15 cellular contexts compared by ENCODE assay signal in the genomic region with DNA sequence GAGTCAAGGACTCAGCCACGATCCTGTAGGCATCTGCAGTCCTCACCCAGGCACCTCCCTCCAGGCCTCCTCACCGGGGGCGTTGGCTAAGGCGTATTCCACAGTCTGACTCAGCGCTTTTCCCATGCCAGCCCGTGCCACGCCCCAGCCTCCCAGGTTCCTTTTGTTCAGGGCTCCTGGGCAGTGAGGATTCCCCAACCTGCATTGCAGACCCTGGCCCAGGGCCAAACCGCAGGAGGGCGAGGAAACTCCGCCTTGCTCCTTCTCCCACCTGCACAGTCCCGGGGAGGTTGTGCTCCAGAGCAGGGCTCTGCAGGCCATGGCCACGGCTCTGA.
DNase-seq lines count a peak whose midpoint lies in the region; ATAC-seq, FAIRE-seq and TF ChIP-seq lines count a peak whose summit lies in the region.
"Had no signal": no experiment of that assay in that cellular context is flagged by ENCODE, and none has a peak within 500 bp of the region (broad histone marks: within the 10 kb centered on the region; RNA-seq: fewer than 3 reads in every experiment).

No MANE protein-coding gene starts in this region.

- H3K9me3 ChIP-seq in body of pancreas, result no peaks in the 10 kb centered on the region
- H3K9me3 ChIP-seq in pancreas, result no peaks in the 10 kb centered on the region
- no peaks in the 10 kb centered on the region for H3K9me3 ChIP-seq in Karpas-422 (ENCODE audit: low read length)
- H3K9me3 ChIP-seq: Caco-2 had no signal

- H3K4me3 ChIP-seq in body of pancreas (no peak overlapping the region), pancreas (no peak overlapping the region), Karpas-422 (ENCODE audit: low read length) (no peak overlapping the region)
- H3K4me3 ChIP-seq: GM23248, SK-N-MC had no signal

- TF ChIP-seq CTCF in body of pancreas (IDR thresholded peaks at IDR 0.05) (no peak), pancreas (IDR thresholded peaks at IDR 0.05) (no peak)

- WGBS in body of pancreas, 2 donors, result 28 to 34% methylated on average over 12 of the region's 12 CpGs
- 14 to 39% methylated on average over 12 of the region's 12 CpGs for WGBS in pancreas, 2 donors

- no peaks in the 10 kb centered on the region for H3K79me2 ChIP-seq in Karpas-422 (ENCODE audit: low read length)

- no peak for TF ChIP-seq POLR2A in body of pancreas (IDR thresholded peaks at IDR 0.05)

- H3K4me1 ChIP-seq in body of pancreas (peaks cover 9% of the 10 kb centered on the region), pancreas (peaks cover 0 to 13% (median 0%) of the 10 kb centered on the region in 3 donors), Karpas-422 (ENCODE audit: low read length) (no peaks in the 10 kb centered on the region; the same call in 1 of the 2 replicates)
- H3K4me1 ChIP-seq: Caco-2 had no signal

- H3K36me3 ChIP-seq in body of pancreas (replicated peaks in 1 of 2; ENCODE audit: insufficient read depth in 1 of 2, low read depth in 2 of 2), result no peaks in the 10 kb centered on the region
- no peaks in the 10 kb centered on the region for H3K36me3 ChIP-seq in pancreas
- no peaks in the 10 kb centered on the region for H3K36me3 ChIP-seq in Karpas-422 (ENCODE audit: insufficient read depth, low read length)

- H3K27ac ChIP-seq in body of pancreas (peak overlapping the region in 1 of 4 donors; percentile 23), pancreas (no peak overlapping the region), Karpas-422 (ENCODE audit: low read length) (no peak overlapping the region)
- H3K27ac ChIP-seq: GM23248, SK-N-MC had no signal

- H4K20me1 ChIP-seq in Karpas-422 (ENCODE audit: insufficient read depth, low read depth, low read length), result no peaks in the 10 kb centered on the region

- ATAC-seq in body of pancreas (peak; percentile 87), pancreas (peak; percentile 81 to 95 (median 88)), GM21423 (IDR thresholded peaks at IDR 0.05; ENCODE audit: unreplicated experiment) (no peak), HG02763 (IDR thresholded peaks at IDR 0.05; ENCODE audit: unreplicated experiment) (no peak)

- intact Hi-C loops in body of pancreas (cut with DNase I) (no loop called here), pancreas (cut with DNase I) (no loop called here)

- H3K4me2 ChIP-seq in Karpas-422 (ENCODE audit: low read depth, low read length, poor library complexity, severe bottlenecking), result no peak overlapping the region

- no peak for FAIRE-seq in pancreas (lab: Jason Lieb, UNC)
- FAIRE-seq: GM18507 had no signal

- no peak overlapping the region for H3K9ac ChIP-seq in Karpas-422 (ENCODE audit: low read length)
- H3K9ac ChIP-seq: GM23248 had no signal

- no peaks in the 10 kb centered on the region for H3K9me2 ChIP-seq in Karpas-422 (replicated peaks; ENCODE audit: insufficient read depth, low read length)

- no peak overlapping the region for H2AFZ ChIP-seq in Karpas-422 (ENCODE audit: low read length)
- H2AFZ ChIP-seq: GM23248 had no signal

- peak; percentile 82 for DNase-seq in DMS79 treated with DMSO at 0.1 percent for 48 hours (lab: John Stamatoyannopoulos, UW)
- DNase-seq in NCI-H146 treated with DMSO at 0.1 percent for 48 hours (lab: John Stamatoyannopoulos, UW; ENCODE audit: unreplicated experiment), result peak; percentile 25
- peak; percentile 66 to 80 (median 74) for DNase-seq in body of pancreas
- peak; percentile 64 to 82 (median 72) for DNase-seq in pancreas
- no peak for DNase-seq in activated CD4-positive, alpha-beta T cell treated with anti-CD3 and anti-CD28 coated beads for 4 hours
- no peak for DNase-seq in Karpas-422
- DNase-seq: activated CD4-positive, alpha-beta T cell treated with anti-CD3 and anti-CD28 coated beads, Interleukin-2, amount 10 ng/mL, durations not matched to agents 24 days and 14 days; GM23248; NCI-H1694; stimulated activated CD4-positive, alpha-beta T cell treated with anti-CD3 and anti-CD28 coated beads, Interleukin-2, amount 100 ng/mL, for 24 hours had no signal

- no peaks in the 10 kb centered on the region for H3K27me3 ChIP-seq in body of pancreas
- H3K27me3 ChIP-seq in pancreas, result no peaks in the 10 kb centered on the region
- H3K27me3 ChIP-seq in Karpas-422 (ENCODE audit: low read length), result no peaks in the 10 kb centered on the region

Comparison
In these comparisons a context has a peak if more than half of its experiments do, and no peak if none do; other contexts are left out.
1. DNase-seq: peak in DMS79 treated with DMSO at 0.1 percent for 48 hours (single experiment), NCI-H146 treated with DMSO at 0.1 percent for 48 hours (single experiment), body of pancreas (4 of 4) and pancreas (6 of 6); none in activated CD4-positive, alpha-beta T cell treated with anti-CD3 and anti-CD28 coated beads for 4 hours (0 of 2) and Karpas-422 (single experiment).
2. ATAC-seq: peak in body of pancreas (single experiment) and pancreas (4 of 4); none in GM21423 (single experiment) and HG02763 (single experiment).